Comparison of ENCODE assay signal across 1 cellular context in genomic region chr6:19377722-19378121, GRCh38.
TF ChIP-seq lines count a peak whose summit lies in the region.

No MANE protein-coding gene starts in this region.

TF ChIP-seq in GM23338, 12 proteins besides CTCF, POLR2A, EP300 and RAD21 (continued from another document):
- TF ChIP-seq JUNB (IDR thresholded peaks at IDR 0.05; ENCODE audit: unreplicated experiment) (no peak), ZNF114 (CRISPR knock-in tag; IDR thresholded peaks at IDR 0.05) (no peak), NANOG (IDR thresholded peaks at IDR 0.05; ENCODE audit: borderline replicate concordance) (no peak), ETS1 (IDR thresholded peaks at IDR 0.05) (no peak), ZNF462 (CRISPR knock-in tag; IDR thresholded peaks at IDR 0.05) (no peak)
